In genomic region chr2:168711091-168711490, GRCh38 we compare ENCODE assay signal across 23 cellular contexts.
DNase-seq lines count a peak whose midpoint lies in the region; ATAC-seq, FAIRE-seq and TF ChIP-seq lines count a peak whose summit lies in the region.
"Had no signal": no experiment of that assay in that cellular context is flagged by ENCODE, and none has a peak within 500 bp of the region (broad histone marks: within the 10 kb centered on the region; RNA-seq: fewer than 3 reads in every experiment).

No MANE protein-coding gene starts in this region.

- H3K27me3 ChIP-seq in upper lobe of right lung (no peaks in the 10 kb centered on the region), transverse colon (no peaks in the 10 kb centered on the region)

- TF ChIP-seq EP300 in transverse colon (IDR thresholded peaks at IDR 0.05; ENCODE audit: low read depth) = no peak

- DNase-seq in left ventricle myocardium superior = no peak
- DNase-seq in Right ventricle myocardium inferior (ENCODE audit: missing footprints) = no peak
- DNase-seq in GM12892 (ENCODE audit: insufficient read length) = no peak
- DNase-seq in MV-4-11 (lab: John Stamatoyannopoulos, UW) = peak; percentile 46
- DNase-seq in upper lobe of right lung = no peak
- DNase-seq in transverse colon = no peak
- no peak for DNase-seq in ureter (ENCODE audit: low spot score)
- DNase-seq in AG08396 (ENCODE audit: low spot score) = no peak
- DNase-seq: CD8-positive, alpha-beta memory T cell; DMS 273 treated with DMSO at 0.1 percent for 48 hours; DMS79; EL; GF-D8; NCI-H1105 treated with DMSO at 0.1 percent for 48 hours; NCI-H2029; NCI-H446 treated with DMSO at 0.1 percent for 48 hours; NCI-H82; SK-N-SH; SW 1271; T-helper 17 cell had no signal

- H3K4me1 ChIP-seq in upper lobe of right lung (no peaks in the 10 kb centered on the region), transverse colon (peaks cover 0 to 19% (median 0%) of the 10 kb centered on the region in 4 donors)

- H3K27ac ChIP-seq in upper lobe of right lung (no peak overlapping the region), transverse colon (no peak overlapping the region)
- H3K27ac ChIP-seq: A549 had no signal

- TF ChIP-seq POLR2A in GM12892 (IDR thresholded peaks at IDR 0.05; ENCODE audit: low read depth, low read length) (no peak), transverse colon (IDR thresholded peaks at IDR 0.05) (no peak)

- ATAC-seq in left ventricle myocardium superior (peak; percentile 11), Right ventricle myocardium inferior (no peak), upper lobe of right lung (peak; percentile 52)
- ATAC-seq: A549, Panc1, T-helper 17 cell had no signal

- H3K9me3 ChIP-seq in upper lobe of right lung (no peaks in the 10 kb centered on the region), transverse colon (no peaks in the 10 kb centered on the region)
- H3K9me3 ChIP-seq: A549, SK-N-SH had no signal

- peak; percentile 79 for FAIRE-seq in GM12892 (lab: Jason Lieb, UNC)
- FAIRE-seq: A549, H54 had no signal

- intact Hi-C loops in left ventricle myocardium superior (cut with micrococcal nuclease) (no loop called here), Right ventricle myocardium inferior (cut with DNase I) (no loop called here), upper lobe of right lung (cut with DNase I) (no loop called here), transverse colon (cut with DNase I; ENCODE audit: low total_unique reads) (no loop called here)

- no peak for TF ChIP-seq CTCF in upper lobe of right lung (IDR thresholded peaks at IDR 0.05)
- no peak for TF ChIP-seq CTCF in transverse colon (IDR thresholded peaks at IDR 0.05)

- no peaks in the 10 kb centered on the region for H3K36me3 ChIP-seq in upper lobe of right lung
- H3K36me3 ChIP-seq in transverse colon = peaks cover 0 to 3% (median 0%) of the 10 kb centered on the region in 4 donors

- 98 to 100% methylated on average over 2 of the region's 2 CpGs for WGBS in transverse colon (ENCODE audit: low coverage in 1 of 2), 2 donors

- H3K4me3 ChIP-seq in upper lobe of right lung (no peak overlapping the region), transverse colon (no peak overlapping the region)
- H3K4me3 ChIP-seq: A549 had no signal

- in situ Hi-C loops in transverse colon (cut with MboI; ENCODE audit: low pct_ligation_motif_present in 1 of 4, low pct_unique_long_range_greater_than_20kb in 1 of 4, low sequenced_read_pairs in 3 of 4) = no loop called here
